ENCODE assay signal across 22 cellular contexts in the genomic region with DNA sequence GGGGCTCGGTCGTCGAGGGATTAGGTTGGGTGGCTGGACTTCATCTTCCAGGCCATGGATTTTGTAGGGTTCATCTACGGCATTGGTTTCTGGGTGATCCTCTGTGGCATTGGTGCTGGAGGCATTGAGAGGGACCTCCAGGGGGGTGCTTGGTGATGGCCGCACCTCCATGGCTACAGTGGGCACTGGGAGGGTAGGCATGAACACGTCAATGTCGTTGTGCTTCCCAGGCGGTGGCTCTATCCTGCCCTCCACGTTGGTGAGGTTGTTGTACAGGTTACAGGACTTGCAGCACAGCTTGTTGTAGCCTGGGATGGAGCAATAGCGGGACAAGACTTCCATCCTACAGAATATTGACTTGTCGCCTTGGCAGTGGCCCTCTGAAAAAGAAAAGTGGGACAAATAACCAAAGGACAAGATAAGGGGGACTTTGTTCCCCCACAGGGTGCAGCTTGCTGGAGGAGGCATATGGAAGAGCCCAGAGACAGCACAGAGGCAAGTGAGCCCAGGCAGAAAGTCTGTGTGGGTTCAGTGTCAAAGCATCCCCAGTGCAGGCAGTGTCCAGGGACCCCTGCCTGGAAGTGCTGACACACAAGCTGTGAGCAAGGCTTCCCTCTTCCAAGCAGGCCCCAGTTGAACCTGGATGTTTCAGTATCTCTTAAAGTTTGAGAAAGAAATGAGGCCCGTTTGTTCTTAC. TPM values are rescaled to one million over a fixed set of nuclear protein-coding genes. Genes with fewer than 3 reads are reported as not detected.
DNase-seq lines count a peak whose midpoint lies in the region; ATAC-seq, FAIRE-seq and TF ChIP-seq lines count a peak whose summit lies in the region.
"Had no signal": no experiment of that assay in that cellular context is flagged by ENCODE, and none has a peak within 500 bp of the region (broad histone marks: within the 10 kb centered on the region; RNA-seq: fewer than 3 reads in every experiment).

No MANE protein-coding gene starts in this region.

- ATAC-seq in heart left ventricle (no peak), GM18498 (IDR thresholded peaks at IDR 0.05; ENCODE audit: unreplicated experiment) (no peak)
- no peak for ATAC-seq in naive thymus-derived CD8-positive, alpha-beta T cell

- H3K9ac ChIP-seq in kidney (ENCODE audit: low read length in 2 of 2): no peak overlapping the region
- H3K9ac ChIP-seq: KMS-11 had no signal

- H3K4me1 ChIP-seq in right atrium auricular region (no peaks in the 10 kb centered on the region), heart left ventricle (no peaks in the 10 kb centered on the region), kidney (ENCODE audit: control insufficient read depth in 1 of 2, insufficient read depth in 1 of 2, low read depth in 1 of 2, low read length in 2 of 2) (no peaks in the 10 kb centered on the region)
- H3K4me1 ChIP-seq: BE2C, Peyer's patch had no signal

- H3K36me3 ChIP-seq in right atrium auricular region (no peaks in the 10 kb centered on the region), heart left ventricle (no peaks in the 10 kb centered on the region), kidney (ENCODE audit: control insufficient read depth in 1 of 2, insufficient read depth in 2 of 2, low read length in 2 of 2) (no peaks in the 10 kb centered on the region)
- H3K36me3 ChIP-seq: BE2C, Peyer's patch had no signal

- H3K9me3 ChIP-seq in right atrium auricular region: peaks cover 4 to 57% of the 10 kb centered on the region in 2 donors
- H3K9me3 ChIP-seq in heart left ventricle: peaks cover 0 to 71% (median 51%) of the 10 kb centered on the region in 12 donors
- H3K9me3 ChIP-seq in kidney (ENCODE audit: control insufficient read depth in 1 of 2, low read length in 2 of 2): peaks cover 3 to 33% of the 10 kb centered on the region in 2 donors
- H3K9me3 ChIP-seq: BE2C had no signal

- intact Hi-C loops in heart left ventricle (cut with DNase I): no loop called here
- intact Hi-C loops in kidney (cut with DNase I): no loop called here
- intact Hi-C loops in posterior vena cava (cut with DNase I): no loop called here

- no peak for TF ChIP-seq POLR2A in heart left ventricle (IDR thresholded peaks at IDR 0.05)

- no peaks in the 10 kb centered on the region for H3K4me1 Mint-ChIP-seq in naive thymus-derived CD8-positive, alpha-beta T cell
- H3K4me1 Mint-ChIP-seq: CD4-positive, CD25-positive, alpha-beta regulatory T cell had no signal

- H3K4me3 ChIP-seq in right atrium auricular region (no peak overlapping the region), heart left ventricle (no peak overlapping the region), kidney (ENCODE audit: low read length in 2 of 2) (no peak overlapping the region)
- H3K4me3 ChIP-seq: Peyer's patch had no signal

- DNase-seq in right atrium auricular region (ENCODE audit: low spot score): peak; percentile 11
- no peak for DNase-seq in heart left ventricle
- DNase-seq in kidney: peak; percentile 19
- peak; percentile 49 for DNase-seq in posterior vena cava (ENCODE audit: low spot score)
- DNase-seq in RCC 7860 (ENCODE audit: low spot score): no peak
- no peak for DNase-seq in naive thymus-derived CD8-positive, alpha-beta T cell
- no peak for DNase-seq in activated CD4-positive, alpha-beta T cell treated with anti-CD3 and anti-CD28 coated beads for 1 hour
- DNase-seq: BE2C; CD4-positive, CD25-positive, alpha-beta regulatory T cell; COR-L47; GOT3; MV-4-11; NCI-H1694 treated with DMSO at 0.1 percent for 48 hours; NCI-H510A; NCI-H748 treated with DMSO at 0.1 percent for 48 hours; NK-92 treated with Interleukin-12 subunit alpha and Interleukin-12 subunit beta, amount 100 ng/mL, for 24 hours; SHP77 had no signal

- H3K27me3 Mint-ChIP-seq in naive thymus-derived CD8-positive, alpha-beta T cell: peaks cover 0 to 3% (median 0%) of the 10 kb centered on the region in 5 donors
- H3K27me3 Mint-ChIP-seq: CD4-positive, CD25-positive, alpha-beta regulatory T cell had no signal

- WGBS in heart left ventricle, 4 donors: 84 to 91% (median 87%) methylated on average over 9 to 12 of the region's 12 CpGs

- TF ChIP-seq CTCF in right atrium auricular region (IDR thresholded peaks at IDR 0.05) (no peak), heart left ventricle (IDR thresholded peaks at IDR 0.05) (no peak), kidney (IDR thresholded peaks at IDR 0.05; ENCODE audit: borderline replicate concordance, extremely low read depth, insufficient read depth) (no peak)

- H3K36me3 Mint-ChIP-seq in naive thymus-derived CD8-positive, alpha-beta T cell: peaks cover 0 to 24% (median 5%) of the 10 kb centered on the region in 3 donors

- H3K4me3 Mint-ChIP-seq in naive thymus-derived CD8-positive, alpha-beta T cell: no peak overlapping the region
- H3K4me3 Mint-ChIP-seq: CD4-positive, CD25-positive, alpha-beta regulatory T cell had no signal

- H3K27me3 ChIP-seq in right atrium auricular region (no peaks in the 10 kb centered on the region), heart left ventricle (no peaks in the 10 kb centered on the region)
- H3K27me3 ChIP-seq: BE2C, Peyer's patch had no signal

- peaks cover 9 to 75% (median 28%) of the 10 kb centered on the region in 9 donors for H3K9me3 Mint-ChIP-seq in naive thymus-derived CD8-positive, alpha-beta T cell

- FAIRE-seq in kidney (lab: Jason Lieb, UNC): no peak
- no peak for FAIRE-seq in RCC 7860 (lab: Jason Lieb, UNC)
- FAIRE-seq: G401.6 had no signal

- H3K27ac ChIP-seq in right atrium auricular region (no peak overlapping the region), heart left ventricle (no peak overlapping the region), kidney (ENCODE audit: low read depth in 2 of 2, low read length in 2 of 2) (no peak overlapping the region)
- H3K27ac ChIP-seq: KMS-11, Peyer's patch had no signal

- H3K27ac Mint-ChIP-seq in naive thymus-derived CD8-positive, alpha-beta T cell: no peak overlapping the region
- H3K27ac Mint-ChIP-seq: CD4-positive, CD25-positive, alpha-beta regulatory T cell had no signal

- POLR2A ChIA-PET in naive thymus-derived CD8-positive, alpha-beta T cell (lab: Charles Lee): no interaction called here

RNA-seq across cellular contexts. Expression of a gene that starts 53.9 kb away (rescaled TPM):
- 1 to 10 TPM; 2.4 to 2.7 TPM for total RNA-seq in right atrium auricular region
- 1 to 10 TPM; 3.5 to 5.7 (median 4.1) TPM for total RNA-seq in heart left ventricle
- polyA plus RNA-seq in heart left ventricle: 1 to 10 TPM; 1.3 to 1.9 TPM
- total RNA-seq in kidney: 6.9 TPM
- polyA plus RNA-seq in kidney (ENCODE audit: insufficient read depth, low read depth, low replicate concordance): 1.3 TPM
- 1 to 10 TPM; 6.3 to 6.7 TPM for total RNA-seq in posterior vena cava
- 10 to 100 TPM; 12.3 to 12.6 TPM for total RNA-seq in naive thymus-derived CD8-positive, alpha-beta T cell
- polyA plus RNA-seq in naive thymus-derived CD8-positive, alpha-beta T cell: 1 to 10 TPM; 1.1 to 1.8 (median 1.6) TPM
- total RNA-seq: A172 had no signal

Comparison
In these comparisons a context has a peak if more than half of its experiments do, and no peak if none do; other contexts are left out.
1. DNase-seq: peak in right atrium auricular region (single experiment), kidney (single experiment) and posterior vena cava (single experiment); none in heart left ventricle (0 of 5), RCC 7860 (single experiment), naive thymus-derived CD8-positive, alpha-beta T cell (0 of 10) and activated CD4-positive, alpha-beta T cell treated with anti-CD3 and anti-CD28 coated beads for 1 hour (single experiment).